16 cellular contexts compared by ENCODE assay signal in genomic region chr7:106774213-106774767, GRCh38.
A peak's percentile ranks its signal among the peaks of the same experiment; 100 is the strongest.
DNase-seq lines count a peak whose midpoint lies in the region; ATAC-seq and TF ChIP-seq lines count a peak whose summit lies in the region.
"Had no signal": no experiment of that assay in that cellular context is flagged by ENCODE, and none has a peak within 500 bp of the region (broad histone marks: within the 10 kb centered on the region; RNA-seq: fewer than 3 reads in every experiment).

No MANE protein-coding gene starts in this region.

- H3K23ac ChIP-seq in mesenchymal stem cell (ENCODE audit: low read length in 2 of 2) = no peak overlapping the region

- H4K91ac ChIP-seq in mesenchymal stem cell (ENCODE audit: low read length) = no peak overlapping the region

- H4K20me1 ChIP-seq in SK-N-SH (ENCODE audit: insufficient read depth) = no peaks in the 10 kb centered on the region

- TF ChIP-seq CTCF in SK-N-SH (IDR thresholded peaks at IDR 0.05) = no peak
- TF ChIP-seq CTCF in ovary (IDR thresholded peaks at IDR 0.05) = no peak

- H4K8ac ChIP-seq in mesenchymal stem cell (ENCODE audit: low read length) = no peak overlapping the region

- WGBS in SK-N-SH (ENCODE audit: low lambda C conversion rate) = 89% methylated on average over 4 of the region's 4 CpGs
- WGBS in mesenchymal stem cell = 93% methylated on average over 3 of the region's 4 CpGs
- WGBS in ovary, 3 donors = 80 to 87% (median 82%) methylated on average over 4 of the region's 4 CpGs

- TF ChIP-seq EP300 in SK-N-SH (IDR thresholded peaks at IDR 0.05; ENCODE audit: borderline replicate concordance in 1 of 2, low read depth in 1 of 2, low read length in 1 of 2) = no peak
- no peak for TF ChIP-seq EP300 in ovary (IDR thresholded peaks at IDR 0.05)

- peak overlapping the region in 1 of 2 experiments; percentile 91; a peak in 2 of 4 replicates for H3K27ac ChIP-seq in SK-N-SH (ENCODE audit: low read depth in 2 of 2, low read length in 1 of 2)
- H3K27ac ChIP-seq in SJSA1 = peak overlapping the region; percentile 96
- H3K27ac ChIP-seq in mesenchymal stem cell (ENCODE audit: low read length, poor library complexity, severe bottlenecking) = no peak overlapping the region
- H3K27ac ChIP-seq in ovary = no peak overlapping the region
- H3K27ac ChIP-seq: 22Rv1 had no signal

- H3K4me1 ChIP-seq in SK-N-SH (ENCODE audit: control insufficient read depth in 1 of 2, insufficient read depth in 2 of 2, low read depth in 1 of 2, low read length in 1 of 2) (peaks cover 0 to 17% of the 10 kb centered on the region in 2 experiments; a peak in 2 of 4 replicates), ES-I3 (ENCODE audit: insufficient read depth, low read length) (peaks cover 8% of the 10 kb centered on the region), SJSA1 (replicated peaks) (peaks cover 82% of the 10 kb centered on the region), mesenchymal stem cell (ENCODE audit: control insufficient read depth, insufficient read depth, low read depth, low read length) (peaks cover 8% of the 10 kb centered on the region), ovary (ENCODE audit: insufficient read depth) (no peaks in the 10 kb centered on the region)

- H3K4me2 ChIP-seq in SK-N-SH = no peak overlapping the region
- H3K4me2 ChIP-seq in mesenchymal stem cell (ENCODE audit: low read length, poor library complexity, severe bottlenecking) = no peak overlapping the region

- POLR2A ChIA-PET in SK-N-SH (lab: Yijun Ruan, JAX) = no interaction called here

- H3K18ac ChIP-seq in mesenchymal stem cell (ENCODE audit: low read depth in 1 of 2, low read length in 2 of 2) = no peak overlapping the region

- no peak for ATAC-seq in SK-N-SH treated with all-trans-retinoic acid at 6 μM for 48 hours
- no peak for ATAC-seq in HG03175 (IDR thresholded peaks at IDR 0.05; ENCODE audit: unreplicated experiment)
- ATAC-seq in GM19023 (IDR thresholded peaks at IDR 0.05; ENCODE audit: unreplicated experiment) = no peak

- no peak overlapping the region for H2BK120ac ChIP-seq in mesenchymal stem cell (ENCODE audit: low read depth, low read length)

- H3K36me3 ChIP-seq in SK-N-SH (replicated peaks in 1 of 2; ENCODE audit: control insufficient read depth in 1 of 2, insufficient read depth in 2 of 2, low read length in 1 of 2) (no peaks in the 10 kb centered on the region), ES-I3 (ENCODE audit: insufficient read depth, low read length) (no peaks in the 10 kb centered on the region; the same call in 1 of the 2 replicates), SJSA1 (peaks cover 31% of the 10 kb centered on the region), mesenchymal stem cell (ENCODE audit: control insufficient read depth in 1 of 2, insufficient read depth in 2 of 2, low read depth in 1 of 2, low read length in 2 of 2) (no peaks in the 10 kb centered on the region), ovary (no peaks in the 10 kb centered on the region)

- H2AK5ac ChIP-seq in mesenchymal stem cell (ENCODE audit: low read length, severe bottlenecking) = peak overlapping the region; percentile 65

- H3F3A ChIP-seq in SK-N-SH (replicated peaks; ENCODE audit: insufficient read depth) = peaks cover 58% of the 10 kb centered on the region

- H3K9me3 ChIP-seq in SK-N-SH (no peaks in the 10 kb centered on the region), ES-I3 (ENCODE audit: control insufficient read depth, insufficient read depth, low read length) (no peaks in the 10 kb centered on the region; the same call in 1 of the 2 replicates), SJSA1 (replicated peaks) (no peaks in the 10 kb centered on the region), mesenchymal stem cell (ENCODE audit: control insufficient read depth, low read length) (no peaks in the 10 kb centered on the region), ovary (no peaks in the 10 kb centered on the region)

- H2BK12ac ChIP-seq in mesenchymal stem cell (ENCODE audit: low read length in 2 of 2) = no peak overlapping the region

- DNase-seq in SK-N-SH (no peak), SJSA1 (ENCODE audit: low read depth in 1 of 2, low spot score in 2 of 2) (no peak), mesenchymal stem cell (no peak), ovary (no peak)
- DNase-seq: C1 segment of cervical spinal cord, COR-L47, DMS53, HCEC 1CT, NCI-H1436, NCI-H2029 treated with DMSO at 0.1 percent for 48 hours, NCI-H524 treated with DMSO at 0.1 percent for 48 hours had no signal

- no peak overlapping the region for H3K9ac ChIP-seq in SK-N-SH
- H3K9ac ChIP-seq in ES-I3 (ENCODE audit: low read depth, low read length) = peak overlapping the region; percentile 25; the same call in 1 of the 2 replicates
- peak overlapping the region; percentile 84 for H3K9ac ChIP-seq in mesenchymal stem cell (ENCODE audit: low read length)

- peak overlapping the region in 1 of 2 experiments; percentile 69 for H3K4ac ChIP-seq in mesenchymal stem cell (ENCODE audit: low read depth in 1 of 2, low read length in 2 of 2)

- no peak for TF ChIP-seq POLR2A in ovary (IDR thresholded peaks at IDR 0.05)

- CTCF ChIA-PET in SK-N-SH (lab: Yijun Ruan, JAX) = interaction anchor here (1.0 to 1.2 kb wide), 2 partner anchors 14 to 18 kb away, joined by 3 to 7 read pairs; no protein-coding TSS in a partner anchor

- H3K79me1 ChIP-seq in mesenchymal stem cell (replicated peaks; ENCODE audit: low read length, poor library complexity, severe bottlenecking) = no peaks in the 10 kb centered on the region

- intact Hi-C loops in ovary (cut with DNase I) = no loop called here

- TF ChIP-seq RAD21 in SK-N-SH (IDR thresholded peaks at IDR 0.05; ENCODE audit: low read length) = no peak

- no peak overlapping the region for H2BK5ac ChIP-seq in mesenchymal stem cell (ENCODE audit: low read depth, low read length, poor library complexity, severe bottlenecking)

- no peak overlapping the region for H3K4me3 ChIP-seq in SK-N-SH (ENCODE audit: low read depth in 2 of 2, low read length in 1 of 2)
- peak overlapping the region; percentile 40 for H3K4me3 ChIP-seq in SJSA1
- no peak overlapping the region for H3K4me3 ChIP-seq in mesenchymal stem cell (ENCODE audit: insufficient read depth in 1 of 2, low read depth in 1 of 2, low read length in 2 of 2)
- H3K4me3 ChIP-seq in ovary = no peak overlapping the region

- no peak overlapping the region for H3K14ac ChIP-seq in mesenchymal stem cell (ENCODE audit: low read length in 2 of 2)

- no peaks in the 10 kb centered on the region for H3K9me2 ChIP-seq in SK-N-SH

- H2AFZ ChIP-seq in SK-N-SH (ENCODE audit: low read depth) = peak overlapping the region; percentile 52; the same call in 1 of the 2 replicates
- no peak overlapping the region for H2AFZ ChIP-seq in mesenchymal stem cell (ENCODE audit: low read depth, low read length)

- H3K27me3 ChIP-seq in SK-N-SH (ENCODE audit: insufficient read depth) (no peaks in the 10 kb centered on the region), SJSA1 (replicated peaks) (no peaks in the 10 kb centered on the region), mesenchymal stem cell (ENCODE audit: control insufficient read depth in 1 of 2, insufficient read depth in 1 of 2, low read length in 2 of 2) (no peaks in the 10 kb centered on the region), ovary (no peaks in the 10 kb centered on the region)

- H3K79me2 ChIP-seq in SK-N-SH (ENCODE audit: insufficient read depth) = peaks cover 2% of the 10 kb centered on the region; the same call in 1 of the 2 replicates

- H2BK15ac ChIP-seq in mesenchymal stem cell (ENCODE audit: low read depth, poor library complexity, severe bottlenecking) = no peak overlapping the region

TF ChIP-seq in SK-N-SH, 30 proteins besides CTCF, POLR2A, EP300 and RAD21 (continues in another document):
- TF ChIP-seq GATA2 (CRISPR knock-in tag; IDR thresholded peaks at IDR 0.05) = no peak
- TF ChIP-seq RFX5 (IDR thresholded peaks at IDR 0.05; ENCODE audit: low read length) = no peak
- TF ChIP-seq RXRA (IDR thresholded peaks at IDR 0.05; ENCODE audit: borderline replicate concordance, low read depth) = no peak
- no peak for TF ChIP-seq MEF2A (IDR thresholded peaks at IDR 0.05; ENCODE audit: borderline replicate concordance, low read depth)

TF ChIP-seq in SK-N-SH treated with all-trans-retinoic acid at 6 μM for 48 hours, 23 proteins besides CTCF, POLR2A, EP300 and RAD21 (continues in another document):
- TF ChIP-seq ZNF8 (CRISPR knock-in tag; IDR thresholded peaks at IDR 0.05) (no peak), ZNF70 (CRISPR knock-in tag; IDR thresholded peaks at IDR 0.05) (no peak), ZFP30 (CRISPR knock-in tag; IDR thresholded peaks at IDR 0.05) (no peak), ISL1 (CRISPR knock-in tag; IDR thresholded peaks at IDR 0.05) (no peak), TOX (CRISPR knock-in tag; IDR thresholded peaks at IDR 0.05; ENCODE audit: borderline replicate concordance) (no peak), GLIS3 (CRISPR knock-in tag; IDR thresholded peaks at IDR 0.05) (no peak)
- TF ChIP-seq, protein P1, sequence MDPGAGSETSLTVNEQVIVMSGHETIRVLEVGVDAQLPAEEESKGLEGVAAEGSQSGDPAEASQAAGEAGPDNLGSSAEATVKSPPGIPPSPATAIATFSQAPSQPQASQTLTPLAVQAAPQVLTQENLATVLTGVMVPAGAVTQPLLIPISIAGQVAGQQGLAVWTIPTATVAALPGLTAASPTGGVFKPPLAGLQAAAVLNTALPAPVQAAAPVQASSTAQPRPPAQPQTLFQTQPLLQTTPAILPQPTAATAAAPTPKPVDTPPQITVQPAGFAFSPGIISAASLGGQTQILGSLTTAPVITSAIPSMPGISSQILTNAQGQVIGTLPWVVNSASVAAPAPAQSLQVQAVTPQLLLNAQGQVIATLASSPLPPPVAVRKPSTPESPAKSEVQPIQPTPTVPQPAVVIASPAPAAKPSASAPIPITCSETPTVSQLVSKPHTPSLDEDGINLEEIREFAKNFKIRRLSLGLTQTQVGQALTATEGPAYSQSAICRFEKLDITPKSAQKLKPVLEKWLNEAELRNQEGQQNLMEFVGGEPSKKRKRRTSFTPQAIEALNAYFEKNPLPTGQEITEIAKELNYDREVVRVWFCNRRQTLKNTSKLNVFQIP (CRISPR knock-in tag; IDR thresholded peaks at IDR 0.05; ENCODE audit: borderline replicate concordance, low read depth) = no peak
- TF ChIP-seq, protein P2, sequence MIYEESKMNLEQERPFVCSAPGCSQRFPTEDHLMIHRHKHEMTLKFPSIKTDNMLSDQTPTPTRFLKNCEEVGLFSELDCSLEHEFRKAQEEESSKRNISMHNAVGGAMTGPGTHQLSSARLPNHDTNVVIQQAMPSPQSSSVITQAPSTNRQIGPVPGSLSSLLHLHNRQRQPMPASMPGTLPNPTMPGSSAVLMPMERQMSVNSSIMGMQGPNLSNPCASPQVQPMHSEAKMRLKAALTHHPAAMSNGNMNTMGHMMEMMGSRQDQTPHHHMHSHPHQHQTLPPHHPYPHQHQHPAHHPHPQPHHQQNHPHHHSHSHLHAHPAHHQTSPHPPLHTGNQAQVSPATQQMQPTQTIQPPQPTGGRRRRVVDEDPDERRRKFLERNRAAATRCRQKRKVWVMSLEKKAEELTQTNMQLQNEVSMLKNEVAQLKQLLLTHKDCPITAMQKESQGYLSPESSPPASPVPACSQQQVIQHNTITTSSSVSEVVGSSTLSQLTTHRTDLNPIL (CRISPR knock-in tag; IDR thresholded peaks at IDR 0.05; ENCODE audit: low read depth) = no peak
